ENCODE assay signal across 18 cellular contexts in the genomic region with DNA sequence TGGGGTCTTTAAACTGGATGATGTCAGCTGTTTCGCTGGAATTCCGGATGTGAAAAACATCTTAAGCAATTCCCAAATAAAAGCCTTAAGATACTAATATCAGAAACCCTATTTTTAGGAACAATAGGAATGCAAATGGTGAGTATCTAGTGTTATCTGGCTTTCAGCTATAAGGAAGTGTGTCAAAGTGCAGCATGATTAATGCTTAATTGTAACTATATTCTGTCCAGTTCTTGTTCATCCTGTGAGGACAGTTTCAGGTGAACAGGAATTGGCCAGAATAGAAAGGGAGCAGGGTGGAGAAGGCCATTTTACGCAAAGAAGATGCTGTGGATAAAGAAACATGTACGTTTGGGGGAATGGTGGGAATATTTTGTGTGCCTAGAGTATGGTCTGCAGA.
"Had no signal": no experiment of that assay in that cellular context is flagged by ENCODE, and none has a peak within 500 bp of the region (broad histone marks: within the 10 kb centered on the region; RNA-seq: fewer than 3 reads in every experiment).

No MANE protein-coding gene starts in this region.

- H3K27ac ChIP-seq: cardiac muscle cell, right lobe of liver, stomach, testis, upper lobe of left lung had no signal

- H3K4me1 ChIP-seq: right lobe of liver, testis, upper lobe of left lung had no signal

- H3K4me3 ChIP-seq: cardiac muscle cell, right lobe of liver, stomach, testis, upper lobe of left lung had no signal

- H3K36me3 ChIP-seq: cardiac muscle cell, right lobe of liver, stomach, upper lobe of left lung had no signal

- ATAC-seq: activated naive CD8-positive, alpha-beta T cell treated with anti-CD3 and anti-CD28 coated beads, Interleukin-2, amount 50 U/mL, for 24 hours; right lobe of liver; T-cell had no signal

- DNase-seq: activated CD4-positive, alpha-beta T cell treated with anti-CD3 and anti-CD28 coated beads, Interleukin-2, amount 50 U/mL, for 48 hours; activated CD4-positive, CD25-positive, alpha-beta regulatory T cell treated with anti-CD3 and anti-CD28 coated beads, Interleukin-2, amount 50 U/mL, for 72 hours; activated naive CD4-positive, alpha-beta T cell treated with anti-CD3 and anti-CD28 coated beads for 36 hours; activated naive CD8-positive, alpha-beta T cell treated with anti-CD3 and anti-CD28 coated beads, Interleukin-2, amount 50 U/mL, for 24 hours; activated T-cell treated with anti-CD3 and anti-CD28 coated beads, Interleukin-2, amount 50 U/mL, for 1 hour; aorta; foreskin melanocyte; immature natural killer cell; nephron progenitor cell; right lobe of liver; stimulated activated CD4-positive, alpha-beta T cell treated with anti-CD3 and anti-CD28 coated beads, Interleukin-12 subunit alpha, Interleukin-12 subunit beta, amount 100 ng/mL, for 4 hours; stimulated activated CD4-positive, alpha-beta T cell treated with anti-CD3 and anti-CD28 coated beads, Interleukin-2, amount 100 ng/mL, for 24 hours; stomach; T-cell; T-helper 9 cell; testis; upper lobe of left lung had no signal

- H3K27me3 ChIP-seq: cardiac muscle cell, right lobe of liver, stomach, testis, upper lobe of left lung had no signal

- H3K9me3 ChIP-seq: right lobe of liver, stomach, testis, upper lobe of left lung had no signal
